In genomic region chr15:37099321-37100108, GRCh38 we compare ENCODE assay signal across 1 cellular context.
TF ChIP-seq lines count a peak whose summit lies in the region.

No MANE protein-coding gene starts in this region.

TF ChIP-seq in K562, 482 proteins besides CTCF, POLR2A, EP300 and RAD21 (continued from another document):
- TF ChIP-seq ZNF277 (CRISPR knock-in tag; IDR thresholded peaks at IDR 0.05; ENCODE audit: borderline replicate concordance): no peak
- TF ChIP-seq WHSC1 (IDR thresholded peaks at IDR 0.05; ENCODE audit: low read length): no peak
- TF ChIP-seq ZNF785 (CRISPR knock-in tag; IDR thresholded peaks at IDR 0.05): no peak
- no peak for TF ChIP-seq ZBTB49 (CRISPR knock-in tag; IDR thresholded peaks at IDR 0.05; ENCODE audit: borderline replicate concordance)
